8 cellular contexts compared by ENCODE assay signal in the genomic region with DNA sequence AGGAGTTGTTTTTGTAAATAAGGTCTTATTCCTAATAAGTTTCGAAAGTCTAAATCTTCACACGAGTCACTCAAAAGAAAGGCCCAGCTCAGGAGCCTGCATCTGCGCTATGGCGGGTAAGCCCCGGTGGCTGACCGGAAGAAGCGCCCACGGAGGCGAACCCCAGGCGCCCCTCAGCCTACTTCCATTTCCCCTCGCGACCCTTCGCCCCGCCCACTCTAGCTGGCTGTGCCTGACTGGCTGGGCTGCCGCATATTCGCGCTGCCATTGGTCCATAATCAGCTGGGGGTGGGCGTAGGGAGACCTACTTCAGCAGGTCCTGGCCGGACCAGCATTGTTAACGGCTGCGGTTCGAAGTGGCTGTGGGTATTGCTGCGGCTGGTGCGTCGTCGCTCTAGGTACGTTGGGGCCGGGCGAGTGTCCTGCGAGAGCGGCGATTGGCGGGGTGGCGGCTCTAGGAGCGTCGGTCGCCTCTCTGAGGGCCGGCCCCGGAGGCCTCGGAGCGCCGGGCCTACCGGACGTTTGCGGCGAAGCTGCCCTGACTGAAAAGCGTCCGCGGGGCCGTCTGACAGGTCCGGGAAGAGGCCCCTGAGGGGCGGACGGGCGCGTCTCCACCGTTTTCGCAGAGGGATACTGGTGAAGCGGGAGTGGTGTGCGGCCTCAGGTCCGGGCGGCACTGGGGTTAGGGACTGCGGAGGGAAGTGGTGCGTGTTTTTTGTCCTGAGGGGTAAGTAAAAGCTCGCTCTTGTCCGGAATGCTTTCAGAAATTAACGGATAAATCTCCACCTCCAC. TPM values are rescaled to one million over a fixed set of nuclear protein-coding genes. Genes with fewer than 3 reads are reported as not detected.
DNase-seq lines count a peak whose midpoint lies in the region; ATAC-seq, FAIRE-seq and TF ChIP-seq lines count a peak whose summit lies in the region.

A gene with protein sequence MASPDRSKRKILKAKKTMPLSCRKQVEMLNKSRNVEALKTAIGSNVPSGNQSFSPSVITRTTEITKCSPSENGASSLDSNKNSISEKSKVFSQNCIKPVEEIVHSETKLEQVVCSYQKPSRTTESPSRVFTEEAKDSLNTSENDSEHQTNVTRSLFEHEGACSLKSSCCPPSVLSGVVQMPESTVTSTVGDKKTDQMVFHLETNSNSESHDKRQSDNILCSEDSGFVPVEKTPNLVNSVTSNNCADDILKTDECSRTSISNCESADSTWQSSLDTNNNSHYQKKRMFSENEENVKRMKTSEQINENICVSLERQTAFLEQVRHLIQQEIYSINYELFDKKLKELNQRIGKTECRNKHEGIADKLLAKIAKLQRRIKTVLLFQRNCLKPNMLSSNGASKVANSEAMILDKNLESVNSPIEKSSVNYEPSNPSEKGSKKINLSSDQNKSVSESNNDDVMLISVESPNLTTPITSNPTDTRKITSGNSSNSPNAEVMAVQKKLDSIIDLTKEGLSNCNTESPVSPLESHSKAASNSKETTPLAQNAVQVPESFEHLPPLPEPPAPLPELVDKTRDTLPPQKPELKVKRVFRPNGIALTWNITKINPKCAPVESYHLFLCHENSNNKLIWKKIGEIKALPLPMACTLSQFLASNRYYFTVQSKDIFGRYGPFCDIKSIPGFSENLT (plus strand): TSS at position 337 of the 792 bp plus-strand sequence. CDS start 44,560 bp downstream, outside the sequence.

- 6 to 9% methylated on average over 63 to 66 of the region's 66 CpGs for WGBS in esophagus, 2 donors

- H3K27ac ChIP-seq in esophagus (ENCODE audit: low read depth in 2 of 2, low read length in 1 of 2): peak within 1 kb of the TSS; percentile 55 to 67

- peak within 1 kb of the TSS; percentile 85 for H3K9ac ChIP-seq in mucosa of stomach (ENCODE audit: low read length)

- DNase-seq in GM12891 (ENCODE audit: insufficient read length, low spot score) (peak; percentile 84), NOMO-1 (lab: John Stamatoyannopoulos, UW; ENCODE audit: unreplicated experiment in 2 of 2) (peak; percentile 85 to 88), activated T-cell treated with anti-CD3 and anti-CD28 coated beads for 4 hours (peak; percentile 85), NCI-H1436 treated with DMSO at 0.1 percent for 48 hours (lab: John Stamatoyannopoulos, UW) (no peak)
- peak; percentile 71 to 81 for DNase-seq in stimulated activated CD8-positive, alpha-beta memory T cell treated with anti-CD3 and anti-CD28 coated beads, Interleukin-4, amount 100 ng/mL, for 4 hours (ENCODE audit: low read depth in 2 of 2, low spot score in 1 of 2)

- peak within 1 kb of the TSS; percentile 64 to 89 for H3K4me3 ChIP-seq in esophagus (ENCODE audit: low read depth in 1 of 2, low read length in 2 of 2)
- peak within 1 kb of the TSS; percentile 66 for H3K4me3 ChIP-seq in mucosa of stomach (ENCODE audit: low read length)

- H3K36me3 ChIP-seq in esophagus (ENCODE audit: control insufficient read depth in 2 of 2, insufficient read depth in 2 of 2, low read length in 1 of 2): no peaks in the 10 kb centered on the region
- H3K36me3 ChIP-seq in mucosa of stomach (ENCODE audit: control insufficient read depth, insufficient read depth, low read length): no peaks in the 10 kb centered on the region

- peaks cover 0 to 2% of the 10 kb centered on the region in 2 donors for H3K4me1 ChIP-seq in esophagus (ENCODE audit: control insufficient read depth in 2 of 2, insufficient read depth in 2 of 2, low read length in 1 of 2)
- no peaks in the 10 kb centered on the region for H3K4me1 ChIP-seq in mucosa of stomach (ENCODE audit: control insufficient read depth, insufficient read depth, low read length)

- H3K9me3 ChIP-seq in esophagus (ENCODE audit: control insufficient read depth in 2 of 2, insufficient read depth in 1 of 2, low read depth in 1 of 2, low read length in 1 of 2) (no peaks in the 10 kb centered on the region), mucosa of stomach (ENCODE audit: control insufficient read depth, low read length) (no peaks in the 10 kb centered on the region)

- H3K27me3 ChIP-seq in esophagus (ENCODE audit: control insufficient read depth in 1 of 2, insufficient read depth in 2 of 2, low read length in 2 of 2) (no peaks in the 10 kb centered on the region), mucosa of stomach (ENCODE audit: control insufficient read depth, insufficient read depth, low read length) (no peaks in the 10 kb centered on the region)

- FAIRE-seq in GM12891 (lab: Jason Lieb, UNC): peak; percentile 99

- TF ChIP-seq POLR2A in GM12891 (IDR thresholded peaks at IDR 0.05; ENCODE audit: low read depth, low read length): peak; percentile 96

- peak; percentile 95 for ATAC-seq in HG02798 (IDR thresholded peaks at IDR 0.05; ENCODE audit: poor library complexity, unreplicated experiment)

TF ChIP-seq in GM12891, 5 proteins besides CTCF, POLR2A, EP300 and RAD21:
- TF ChIP-seq PAX5 (IDR thresholded peaks at IDR 0.05; ENCODE audit: insufficient read depth, low read length, severe bottlenecking): no peak
- TF ChIP-seq TAF1 (IDR thresholded peaks at IDR 0.05; ENCODE audit: low read depth, low read length): peak; percentile 68; the same call in 1 of the 2 replicates
- TF ChIP-seq SPI1 (IDR thresholded peaks at IDR 0.05; ENCODE audit: low read depth, low read length): peak; percentile 37
- peak; percentile 96 for TF ChIP-seq POLR2AphosphoS5 (IDR thresholded peaks at IDR 0.05; ENCODE audit: low read depth, low read length)
- TF ChIP-seq POU2F2 (IDR thresholded peaks at IDR 0.05; ENCODE audit: low read depth, low read length): peak; percentile 47
TF ChIP-seq in GM12891: peak in this region for 4.

RNA-seq across cellular contexts. Expression of the gene that starts here (rescaled TPM):
- 39.6 TPM for polyA plus RNA-seq in GM12891 (2012; ENCODE audit: low read depth, missing spikeins)
- polyA plus RNA-seq in esophagus: 1 to 10 TPM; 4.9 to 6.4 TPM
